13 cellular contexts compared by ENCODE assay signal in genomic region chr15:60945196-60945595, GRCh38.
A peak's percentile ranks its signal among the peaks of the same experiment; 100 is the strongest.
DNase-seq lines count a peak whose midpoint lies in the region; ATAC-seq and TF ChIP-seq lines count a peak whose summit lies in the region.
"Had no signal": no experiment of that assay in that cellular context is flagged by ENCODE, and none has a peak within 500 bp of the region (broad histone marks: within the 10 kb centered on the region; RNA-seq: fewer than 3 reads in every experiment).

No MANE protein-coding gene starts in this region.

- H3K27me3 Mint-ChIP-seq in T-helper 2 cell treated with Interferon-gamma antibody and Interleukin-4, amounts not matched to agents 5 μg/mL and 100 μg/mL, for 36 hours (ENCODE audit: low read depth): no peaks in the 10 kb centered on the region

- peaks cover 8 to 47% of the 10 kb centered on the region in 2 donors for H3K4me1 ChIP-seq in thoracic aorta (ENCODE audit: control insufficient read depth in 1 of 2, low read depth in 2 of 2)

- TF ChIP-seq CTCF in thoracic aorta (IDR thresholded peaks at IDR 0.05): no peak

- no peaks in the 10 kb centered on the region for H3K9me3 ChIP-seq in thoracic aorta

- H3K27ac Mint-ChIP-seq in T-helper 2 cell treated with Interferon-gamma antibody and Interleukin-4, amounts not matched to agents 5 μg/mL and 100 μg/mL, for 36 hours: no peak overlapping the region
- H3K27ac Mint-ChIP-seq: activated B cell treated with CpG ODN at 0.5 μM for 24 hours; activated T-cell treated with anti-CD3 and anti-CD28 coated beads, Interleukin-2, amount 50 U/mL, for 24 hours had no signal

- no peaks in the 10 kb centered on the region for H3K36me3 Mint-ChIP-seq in T-helper 2 cell treated with Interferon-gamma antibody and Interleukin-4, amounts not matched to agents 5 μg/mL and 100 μg/mL, for 36 hours (ENCODE audit: low read depth)

- peak overlapping the region; percentile 38 for H3K4me3 ChIP-seq in thoracic aorta

- no peak overlapping the region for H3K4me3 Mint-ChIP-seq in T-helper 2 cell treated with Interferon-gamma antibody and Interleukin-4, amounts not matched to agents 5 μg/mL and 100 μg/mL, for 36 hours
- H3K4me3 Mint-ChIP-seq: activated B cell treated with CpG ODN at 0.5 μM for 24 hours; activated T-cell treated with anti-CD3 and anti-CD28 coated beads, Interleukin-2, amount 50 U/mL, for 24 hours had no signal

- DNase-seq in DMS 273 (lab: John Stamatoyannopoulos, UW; ENCODE audit: unreplicated experiment) (peak; percentile 49), DMS 273 treated with DMSO at 0.1 percent for 48 hours (lab: John Stamatoyannopoulos, UW) (no peak), caudate nucleus (lab: John Stamatoyannopoulos, UW) (peak in 38 of 61 donors; percentile 4 to 84 (median 29)), hypothalamus (lab: John Stamatoyannopoulos, UW) (peak in 31 of 51 donors; percentile 3 to 67 (median 36)), thoracic aorta (ENCODE audit: low spot score) (peak; percentile 41)
- no peak for DNase-seq in activated naive CD4-positive, alpha-beta T cell (lab: John Stamatoyannopoulos, UW)
- DNase-seq in T-helper 2 cell treated with Interferon-gamma antibody and Interleukin-4, amounts not matched to agents 5 μg/mL and 100 μg/mL, for 36 hours (ENCODE audit: low spot score): no peak
- DNase-seq: activated B cell treated with CpG ODN at 0.5 μM for 24 hours; activated T-cell treated with anti-CD3 and anti-CD28 coated beads, Interleukin-2, amount 50 U/mL, for 24 hours; KG1; stimulated activated naive CD4-positive, alpha-beta T cell had no signal

- ATAC-seq in thoracic aorta (ENCODE audit: insufficient number of reproducible peaks, low FRiP score, low read depth) (peak; percentile 66), GM18520 (IDR thresholded peaks at IDR 0.05; ENCODE audit: unreplicated experiment) (no peak)

- no peaks in the 10 kb centered on the region for H3K36me3 ChIP-seq in thoracic aorta

- H3K27ac ChIP-seq in caudate nucleus (ENCODE audit: low read depth, low read length): no peak overlapping the region
- no peak overlapping the region for H3K27ac ChIP-seq in thoracic aorta
- H3K27ac ChIP-seq: 22Rv1 had no signal

- H3K9me3 Mint-ChIP-seq in T-helper 2 cell treated with Interferon-gamma antibody and Interleukin-4, amounts not matched to agents 5 μg/mL and 100 μg/mL, for 36 hours: peaks cover 9% of the 10 kb centered on the region
- H3K9me3 Mint-ChIP-seq: activated T-cell treated with anti-CD3 and anti-CD28 coated beads, Interleukin-2, amount 50 U/mL, for 24 hours had no signal

- no peaks in the 10 kb centered on the region for H3K4me1 Mint-ChIP-seq in T-helper 2 cell treated with Interferon-gamma antibody and Interleukin-4, amounts not matched to agents 5 μg/mL and 100 μg/mL, for 36 hours (ENCODE audit: low read depth)
- H3K4me1 Mint-ChIP-seq: activated B cell treated with CpG ODN at 0.5 μM for 24 hours had no signal

- no peaks in the 10 kb centered on the region for H3K27me3 ChIP-seq in thoracic aorta (replicated peaks; ENCODE audit: insufficient read depth)

Comparison
In these comparisons a context has a peak if more than half of its experiments do, and no peak if none do; other contexts are left out.
1. DNase-seq: peak in DMS 273 (single experiment), caudate nucleus (38 of 61), hypothalamus (31 of 51) and thoracic aorta (single experiment); none in DMS 273 treated with DMSO at 0.1 percent for 48 hours (single experiment), activated naive CD4-positive, alpha-beta T cell (0 of 4) and T-helper 2 cell treated with Interferon-gamma antibody and Interleukin-4, amounts not matched to agents 5 μg/mL and 100 μg/mL, for 36 hours (single experiment).